Comparison of ENCODE assay signal across 26 cellular contexts in genomic region chr2:47025969-47026610, GRCh38.
DNase-seq lines count a peak whose midpoint lies in the region; ATAC-seq, FAIRE-seq and TF ChIP-seq lines count a peak whose summit lies in the region.
"Had no signal": no experiment of that assay in that cellular context is flagged by ENCODE, and none has a peak within 500 bp of the region (broad histone marks: within the 10 kb centered on the region; RNA-seq: fewer than 3 reads in every experiment).

No MANE protein-coding gene starts in this region.

- no peaks in the 10 kb centered on the region for H3K9me3 Mint-ChIP-seq in stimulated activated memory B cell treated with anti-CD40 and anti-IgM and Interleukin-4, amounts not matched to agents 10 μg/mL and 1 μg/mL and 100 μg/mL, for 72 hours
- H3K9me3 Mint-ChIP-seq in CD4-positive, alpha-beta T cell: no peaks in the 10 kb centered on the region
- H3K9me3 Mint-ChIP-seq: activated T-cell treated with anti-CD3 and anti-CD28 coated beads, Interleukin-2, amount 50 U/mL, for 72 hours; nephron; stimulated activated effector memory CD8-positive, alpha-beta T cell treated with anti-CD3 and anti-CD28 coated beads, Interleukin-12 subunit alpha, Interleukin-12 subunit beta, amount 100 ng/mL, for 72 hours had no signal

- dilution Hi-C loops in keratinocyte (cut with MboI; ENCODE audit: extremely low pct_ligation_motif_present, low sequenced_read_pairs): no loop called here

- FAIRE-seq in keratinocyte (lab: Jason Lieb, UNC): no peak
- FAIRE-seq: GM19239, pancreas had no signal

- ATAC-seq in RWPE2 (ENCODE audit: low read depth): no peak
- ATAC-seq in stimulated activated memory B cell treated with anti-CD40 and anti-IgM and Interleukin-4, amounts not matched to agents 10 μg/mL and 1 μg/mL and 100 μg/mL, for 72 hours: no peak
- ATAC-seq in CD4-positive, alpha-beta T cell (ENCODE audit: poor library complexity): no peak
- ATAC-seq in GM19395 (IDR thresholded peaks at IDR 0.05; ENCODE audit: unreplicated experiment): no peak
- ATAC-seq: activated T-cell treated with anti-CD3 and anti-CD28 coated beads, Interleukin-2, amount 50 U/mL, for 72 hours; gastrocnemius medialis; Panc1; right lobe of liver; stimulated activated effector memory CD8-positive, alpha-beta T cell treated with anti-CD3 and anti-CD28 coated beads, Interleukin-12 subunit alpha, Interleukin-12 subunit beta, amount 100 ng/mL, for 72 hours had no signal

- no peaks in the 10 kb centered on the region for H3K79me2 ChIP-seq in keratinocyte (ENCODE audit: control insufficient read depth, insufficient read depth, low read length)

- TF ChIP-seq CTCF in RWPE2 (IDR thresholded peaks at IDR 0.05; ENCODE audit: poor library complexity, severe bottlenecking) (no peak), keratinocyte (optimal IDR thresholded peaks at IDR 0.05 in 1 of 3, IDR thresholded peaks at IDR 0.05 in 1 of 3, conservative IDR thresholded peaks at IDR 0.05 in 1 of 3; ENCODE audit: extremely low read depth in 1 of 3, insufficient read depth in 2 of 3, low read length in 3 of 3) (no peak)
- no peak for TF ChIP-seq CTCF in CD4-positive, alpha-beta T cell (IDR thresholded peaks at IDR 0.05)

- H3K27me3 ChIP-seq in RWPE2 (ENCODE audit: insufficient read depth, poor library complexity, severe bottlenecking): no peaks in the 10 kb centered on the region
- no peaks in the 10 kb centered on the region for H3K27me3 ChIP-seq in keratinocyte (ENCODE audit: control insufficient read depth, extremely low read depth, insufficient read depth, low read length)
- H3K27me3 ChIP-seq in CD4-positive, alpha-beta T cell (ENCODE audit: control insufficient read depth, insufficient read depth, low read length): no peaks in the 10 kb centered on the region
- H3K27me3 ChIP-seq: gastrocnemius medialis, pancreas, right lobe of liver had no signal

- no peak overlapping the region for H3K4me3 ChIP-seq in RWPE2 (ENCODE audit: severe bottlenecking)
- H3K4me3 ChIP-seq in keratinocyte (ENCODE audit: control insufficient read depth in 2 of 3, extremely low read depth in 1 of 3, insufficient read depth in 2 of 3, low read depth in 1 of 3, low read length in 3 of 3): no peak overlapping the region
- H3K4me3 ChIP-seq: gastrocnemius medialis, mucosa of descending colon, pancreas, right lobe of liver had no signal

- no peak overlapping the region for H3K4me3 Mint-ChIP-seq in stimulated activated memory B cell treated with anti-CD40 and anti-IgM and Interleukin-4, amounts not matched to agents 10 μg/mL and 1 μg/mL and 100 μg/mL, for 72 hours
- no peak overlapping the region for H3K4me3 Mint-ChIP-seq in CD4-positive, alpha-beta T cell
- H3K4me3 Mint-ChIP-seq: activated T-cell treated with anti-CD3 and anti-CD28 coated beads, Interleukin-2, amount 50 U/mL, for 72 hours; nephron; stimulated activated effector memory CD8-positive, alpha-beta T cell treated with anti-CD3 and anti-CD28 coated beads, Interleukin-12 subunit alpha, Interleukin-12 subunit beta, amount 100 ng/mL, for 72 hours had no signal

- no peak overlapping the region for H2AFZ ChIP-seq in keratinocyte (ENCODE audit: control insufficient read depth, low read length)

- no peaks in the 10 kb centered on the region for H4K20me1 ChIP-seq in keratinocyte (ENCODE audit: control insufficient read depth, extremely low read depth, insufficient read depth, low read length)

- peak overlapping the region; percentile 29 for H3K9ac ChIP-seq in keratinocyte (ENCODE audit: control insufficient read depth, extremely low read depth, insufficient read depth, low read length)

- H3K4me1 ChIP-seq in RWPE2 (ENCODE audit: insufficient read depth, poor library complexity, severe bottlenecking) (peaks cover 13% of the 10 kb centered on the region), keratinocyte (ENCODE audit: control insufficient read depth, extremely low read depth, insufficient read depth, low read length) (peaks cover 24% of the 10 kb centered on the region)
- H3K4me1 ChIP-seq: pancreas had no signal

- POLR2A ChIA-PET in CD4-positive, alpha-beta T cell (lab: Charles Lee): no interaction called here

- H3K27ac Mint-ChIP-seq in stimulated activated memory B cell treated with anti-CD40 and anti-IgM and Interleukin-4, amounts not matched to agents 10 μg/mL and 1 μg/mL and 100 μg/mL, for 72 hours: peak overlapping the region; percentile 73
- no peak overlapping the region for H3K27ac Mint-ChIP-seq in CD4-positive, alpha-beta T cell
- H3K27ac Mint-ChIP-seq: activated T-cell treated with anti-CD3 and anti-CD28 coated beads, Interleukin-2, amount 50 U/mL, for 72 hours; stimulated activated effector memory CD8-positive, alpha-beta T cell treated with anti-CD3 and anti-CD28 coated beads, Interleukin-12 subunit alpha, Interleukin-12 subunit beta, amount 100 ng/mL, for 72 hours had no signal

- peak overlapping the region; percentile 25 for H3K27ac ChIP-seq in RWPE2 (ENCODE audit: poor library complexity, severe bottlenecking)
- H3K27ac ChIP-seq in keratinocyte (ENCODE audit: control insufficient read depth, insufficient read depth, low read length): peak overlapping the region; percentile 35
- H3K27ac ChIP-seq in CD4-positive, alpha-beta T cell (ENCODE audit: low read depth, low read length): no peak overlapping the region
- H3K27ac ChIP-seq: gastrocnemius medialis, pancreas, right lobe of liver had no signal

- CTCF ChIA-PET in CD4-positive, alpha-beta T cell (lab: Charles Lee): no interaction called here

- H3K36me3 Mint-ChIP-seq in stimulated activated memory B cell treated with anti-CD40 and anti-IgM and Interleukin-4, amounts not matched to agents 10 μg/mL and 1 μg/mL and 100 μg/mL, for 72 hours: peaks cover 75% of the 10 kb centered on the region
- H3K36me3 Mint-ChIP-seq in CD4-positive, alpha-beta T cell (ENCODE audit: low read depth): peaks cover 91% of the 10 kb centered on the region

- no peaks in the 10 kb centered on the region for H3K4me1 Mint-ChIP-seq in stimulated activated memory B cell treated with anti-CD40 and anti-IgM and Interleukin-4, amounts not matched to agents 10 μg/mL and 1 μg/mL and 100 μg/mL, for 72 hours
- H3K4me1 Mint-ChIP-seq in CD4-positive, alpha-beta T cell (ENCODE audit: low read depth): peaks cover 12% of the 10 kb centered on the region

- H3K9me1 ChIP-seq in keratinocyte (ENCODE audit: control insufficient read depth, extremely low read depth, insufficient read depth, low read length): peaks cover 4% of the 10 kb centered on the region

- no peaks in the 10 kb centered on the region for H3K27me3 Mint-ChIP-seq in stimulated activated memory B cell treated with anti-CD40 and anti-IgM and Interleukin-4, amounts not matched to agents 10 μg/mL and 1 μg/mL and 100 μg/mL, for 72 hours
- no peaks in the 10 kb centered on the region for H3K27me3 Mint-ChIP-seq in CD4-positive, alpha-beta T cell

- DNase-seq in Ammon's horn (ENCODE audit: low spot score) (peak; percentile 57), RWPE2 (ENCODE audit: low spot score) (no peak), keratinocyte (ENCODE audit: low read depth, low spot score) (no peak), DMS79 (lab: John Stamatoyannopoulos, UW) (no peak), CD1c-positive myeloid dendritic cell (ENCODE audit: extremely low spot score) (no peak)
- DNase-seq in CD4-positive, alpha-beta T cell: no peak
- DNase-seq: activated CD4-positive, alpha-beta T cell treated with anti-CD3 and anti-CD28 coated beads, Interleukin-2, amount 50 U/mL, for 4 hours; activated naive CD4-positive, alpha-beta T cell treated with anti-CD3 and anti-CD28 coated beads, Interleukin-2, amount 50 U/mL, for 16 hours; activated T-cell treated with anti-CD3 and anti-CD28 coated beads, Interleukin-2, amount 50 U/mL, for 72 hours; amniotic stem cell; DND-41; effector CD8-positive, alpha-beta T cell; gastrocnemius medialis; H7; NCI-H187 treated with DMSO at 0.1 percent for 48 hours; NCI-H526 treated with DMSO at 0.1 percent for 48 hours; pancreas; right lobe of liver; stimulated activated CD4-positive, alpha-beta T cell treated with anti-CD3 and anti-CD28 coated beads, Interleukin-4, amount 100 ng/mL, for 24 hours had no signal

- intact Hi-C loops in CD4-positive, alpha-beta T cell (cut with DNase I, micrococcal nuclease): no loop called here

- H3K9me3 ChIP-seq in RWPE2 (ENCODE audit: severe bottlenecking) (no peaks in the 10 kb centered on the region), keratinocyte (ENCODE audit: control insufficient read depth, low read depth, low read length) (no peaks in the 10 kb centered on the region)
- no peaks in the 10 kb centered on the region for H3K9me3 ChIP-seq in CD4-positive, alpha-beta T cell (ENCODE audit: control insufficient read depth, low read length)
- H3K9me3 ChIP-seq: gastrocnemius medialis, mucosa of descending colon, pancreas, right lobe of liver had no signal

- H3K36me3 ChIP-seq in RWPE2 (ENCODE audit: low read depth) (peaks cover 46% of the 10 kb centered on the region), keratinocyte (ENCODE audit: control insufficient read depth in 2 of 2, extremely low read depth in 1 of 2, insufficient read depth in 2 of 2, low read length in 2 of 2) (peaks cover 10 to 29% of the 10 kb centered on the region in 2 experiments)
- H3K36me3 ChIP-seq: gastrocnemius medialis had no signal

- no peak overlapping the region for H3K4me2 ChIP-seq in keratinocyte (ENCODE audit: control insufficient read depth, extremely low read depth, insufficient read depth, low read depth, low read length)
